In the genomic region with DNA sequence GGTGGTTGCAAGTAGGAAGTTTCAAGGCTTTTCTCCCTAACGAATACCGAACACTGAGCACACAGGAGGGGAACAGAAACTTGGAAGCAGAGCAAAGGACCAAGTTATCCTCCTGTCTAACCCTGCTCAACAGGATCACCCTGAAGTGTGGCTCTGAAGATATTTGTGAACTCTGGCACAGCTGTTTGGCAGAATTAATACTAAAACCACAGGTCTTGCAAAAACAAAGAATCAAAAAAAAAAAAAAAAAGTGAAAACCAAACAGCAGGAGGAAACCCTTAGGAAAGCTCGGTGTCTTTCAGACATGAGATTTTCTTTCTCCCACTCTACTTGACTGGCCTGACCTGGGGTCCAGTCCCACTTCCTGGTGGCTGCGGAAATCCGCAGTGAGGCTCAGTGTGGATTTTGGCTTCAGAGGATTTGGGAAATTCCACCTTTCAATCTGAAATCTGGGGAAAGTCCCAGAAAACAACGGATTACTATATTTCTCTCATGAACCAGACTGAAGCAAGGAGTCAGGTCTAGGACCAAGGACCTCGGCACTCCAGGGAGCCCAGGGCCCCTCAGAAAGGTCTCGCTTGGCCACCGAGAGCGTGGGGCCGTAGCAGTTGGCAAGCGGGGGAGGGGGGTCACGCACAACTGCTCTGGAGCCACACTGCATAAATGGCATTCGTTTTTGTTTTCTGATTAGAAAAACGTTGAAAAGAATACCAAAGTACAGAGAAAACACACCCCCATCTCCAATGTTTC, we compare ENCODE assay signal across 1 cellular context.
TF ChIP-seq lines count a peak whose summit lies in the region.

No MANE protein-coding gene starts in this region.

TF ChIP-seq in GM12878, 131 proteins besides CTCF, POLR2A, EP300 and RAD21 (continues in another document):
- no peak for TF ChIP-seq ZNF217 (IDR thresholded peaks at IDR 0.05)
- TF ChIP-seq FOS (IDR thresholded peaks at IDR 0.05; ENCODE audit: borderline replicate concordance, extremely low read depth, insufficient read length): no peak
- TF ChIP-seq, protein P1, sequence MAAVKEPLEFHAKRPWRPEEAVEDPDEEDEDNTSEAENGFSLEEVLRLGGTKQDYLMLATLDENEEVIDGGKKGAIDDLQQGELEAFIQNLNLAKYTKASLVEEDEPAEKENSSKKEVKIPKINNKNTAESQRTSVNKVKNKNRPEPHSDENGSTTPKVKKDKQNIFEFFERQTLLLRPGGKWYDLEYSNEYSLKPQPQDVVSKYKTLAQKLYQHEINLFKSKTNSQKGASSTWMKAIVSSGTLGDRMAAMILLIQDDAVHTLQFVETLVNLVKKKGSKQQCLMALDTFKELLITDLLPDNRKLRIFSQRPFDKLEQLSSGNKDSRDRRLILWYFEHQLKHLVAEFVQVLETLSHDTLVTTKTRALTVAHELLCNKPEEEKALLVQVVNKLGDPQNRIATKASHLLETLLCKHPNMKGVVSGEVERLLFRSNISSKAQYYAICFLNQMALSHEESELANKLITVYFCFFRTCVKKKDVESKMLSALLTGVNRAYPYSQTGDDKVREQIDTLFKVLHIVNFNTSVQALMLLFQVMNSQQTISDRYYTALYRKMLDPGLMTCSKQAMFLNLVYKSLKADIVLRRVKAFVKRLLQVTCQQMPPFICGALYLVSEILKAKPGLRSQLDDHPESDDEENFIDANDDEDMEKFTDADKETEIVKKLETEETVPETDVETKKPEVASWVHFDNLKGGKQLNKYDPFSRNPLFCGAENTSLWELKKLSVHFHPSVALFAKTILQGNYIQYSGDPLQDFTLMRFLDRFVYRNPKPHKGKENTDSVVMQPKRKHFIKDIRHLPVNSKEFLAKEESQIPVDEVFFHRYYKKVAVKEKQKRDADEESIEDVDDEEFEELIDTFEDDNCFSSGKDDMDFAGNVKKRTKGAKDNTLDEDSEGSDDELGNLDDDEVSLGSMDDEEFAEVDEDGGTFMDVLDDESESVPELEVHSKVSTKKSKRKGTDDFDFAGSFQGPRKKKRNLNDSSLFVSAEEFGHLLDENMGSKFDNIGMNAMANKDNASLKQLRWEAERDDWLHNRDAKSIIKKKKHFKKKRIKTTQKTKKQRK (IDR thresholded peaks at IDR 0.05; ENCODE audit: low read depth, low read length): no peak
- TF ChIP-seq, protein P2, sequence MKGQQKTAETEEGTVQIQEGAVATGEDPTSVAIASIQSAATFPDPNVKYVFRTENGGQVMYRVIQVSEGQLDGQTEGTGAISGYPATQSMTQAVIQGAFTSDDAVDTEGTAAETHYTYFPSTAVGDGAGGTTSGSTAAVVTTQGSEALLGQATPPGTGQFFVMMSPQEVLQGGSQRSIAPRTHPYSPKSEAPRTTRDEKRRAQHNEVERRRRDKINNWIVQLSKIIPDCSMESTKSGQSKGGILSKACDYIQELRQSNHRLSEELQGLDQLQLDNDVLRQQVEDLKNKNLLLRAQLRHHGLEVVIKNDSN (IDR thresholded peaks at IDR 0.05; ENCODE audit: borderline replicate concordance, extremely low read length, insufficient read depth, low read depth, low read length): no peak
- TF ChIP-seq, protein P3, sequence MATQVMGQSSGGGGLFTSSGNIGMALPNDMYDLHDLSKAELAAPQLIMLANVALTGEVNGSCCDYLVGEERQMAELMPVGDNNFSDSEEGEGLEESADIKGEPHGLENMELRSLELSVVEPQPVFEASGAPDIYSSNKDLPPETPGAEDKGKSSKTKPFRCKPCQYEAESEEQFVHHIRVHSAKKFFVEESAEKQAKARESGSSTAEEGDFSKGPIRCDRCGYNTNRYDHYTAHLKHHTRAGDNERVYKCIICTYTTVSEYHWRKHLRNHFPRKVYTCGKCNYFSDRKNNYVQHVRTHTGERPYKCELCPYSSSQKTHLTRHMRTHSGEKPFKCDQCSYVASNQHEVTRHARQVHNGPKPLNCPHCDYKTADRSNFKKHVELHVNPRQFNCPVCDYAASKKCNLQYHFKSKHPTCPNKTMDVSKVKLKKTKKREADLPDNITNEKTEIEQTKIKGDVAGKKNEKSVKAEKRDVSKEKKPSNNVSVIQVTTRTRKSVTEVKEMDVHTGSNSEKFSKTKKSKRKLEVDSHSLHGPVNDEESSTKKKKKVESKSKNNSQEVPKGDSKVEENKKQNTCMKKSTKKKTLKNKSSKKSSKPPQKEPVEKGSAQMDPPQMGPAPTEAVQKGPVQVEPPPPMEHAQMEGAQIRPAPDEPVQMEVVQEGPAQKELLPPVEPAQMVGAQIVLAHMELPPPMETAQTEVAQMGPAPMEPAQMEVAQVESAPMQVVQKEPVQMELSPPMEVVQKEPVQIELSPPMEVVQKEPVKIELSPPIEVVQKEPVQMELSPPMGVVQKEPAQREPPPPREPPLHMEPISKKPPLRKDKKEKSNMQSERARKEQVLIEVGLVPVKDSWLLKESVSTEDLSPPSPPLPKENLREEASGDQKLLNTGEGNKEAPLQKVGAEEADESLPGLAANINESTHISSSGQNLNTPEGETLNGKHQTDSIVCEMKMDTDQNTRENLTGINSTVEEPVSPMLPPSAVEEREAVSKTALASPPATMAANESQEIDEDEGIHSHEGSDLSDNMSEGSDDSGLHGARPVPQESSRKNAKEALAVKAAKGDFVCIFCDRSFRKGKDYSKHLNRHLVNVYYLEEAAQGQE (IDR thresholded peaks at IDR 0.05; ENCODE audit: low read depth, low read length): 0 out of 2 replicates have a peak, but pooled peaks have one; percentile 33
- TF ChIP-seq RAD51 (IDR thresholded peaks at IDR 0.05): no peak
- no peak for TF ChIP-seq BRCA1 (IDR thresholded peaks at IDR 0.05; ENCODE audit: low read depth, low read length)
- peak; percentile 89 for TF ChIP-seq EED (IDR thresholded peaks at IDR 0.05; ENCODE audit: low read depth)
- peak; percentile 59; the same call in 1 of the 3 replicates for TF ChIP-seq POU2F2 (IDR thresholded peaks at IDR 0.05; ENCODE audit: borderline replicate concordance, low read depth, low read length)
- TF ChIP-seq ATF7 (IDR thresholded peaks at IDR 0.05; ENCODE audit: low read depth): no peak
- peak; percentile 52; the same call in 1 of the 2 replicates for TF ChIP-seq SPI1 (IDR thresholded peaks at IDR 0.05; ENCODE audit: borderline replicate concordance, insufficient read depth, low read depth, low read length)
- no peak for TF ChIP-seq ZNF622 (IDR thresholded peaks at IDR 0.05)
- TF ChIP-seq, protein P4, sequence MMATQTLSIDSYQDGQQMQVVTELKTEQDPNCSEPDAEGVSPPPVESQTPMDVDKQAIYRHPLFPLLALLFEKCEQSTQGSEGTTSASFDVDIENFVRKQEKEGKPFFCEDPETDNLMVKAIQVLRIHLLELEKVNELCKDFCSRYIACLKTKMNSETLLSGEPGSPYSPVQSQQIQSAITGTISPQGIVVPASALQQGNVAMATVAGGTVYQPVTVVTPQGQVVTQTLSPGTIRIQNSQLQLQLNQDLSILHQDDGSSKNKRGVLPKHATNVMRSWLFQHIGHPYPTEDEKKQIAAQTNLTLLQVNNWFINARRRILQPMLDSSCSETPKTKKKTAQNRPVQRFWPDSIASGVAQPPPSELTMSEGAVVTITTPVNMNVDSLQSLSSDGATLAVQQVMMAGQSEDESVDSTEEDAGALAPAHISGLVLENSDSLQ (IDR thresholded peaks at IDR 0.05): no peak
- peak; percentile 56 to 67 for TF ChIP-seq IKZF2 (IDR thresholded peaks at IDR 0.05)
- TF ChIP-seq ZNF24 (IDR thresholded peaks at IDR 0.05): no peak
- TF ChIP-seq, protein P5, sequence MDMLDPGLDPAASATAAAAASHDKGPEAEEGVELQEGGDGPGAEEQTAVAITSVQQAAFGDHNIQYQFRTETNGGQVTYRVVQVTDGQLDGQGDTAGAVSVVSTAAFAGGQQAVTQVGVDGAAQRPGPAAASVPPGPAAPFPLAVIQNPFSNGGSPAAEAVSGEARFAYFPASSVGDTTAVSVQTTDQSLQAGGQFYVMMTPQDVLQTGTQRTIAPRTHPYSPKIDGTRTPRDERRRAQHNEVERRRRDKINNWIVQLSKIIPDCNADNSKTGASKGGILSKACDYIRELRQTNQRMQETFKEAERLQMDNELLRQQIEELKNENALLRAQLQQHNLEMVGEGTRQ (IDR thresholded peaks at IDR 0.05; ENCODE audit: borderline replicate concordance, low read depth, low read length): no peak
- TF ChIP-seq, protein P6, sequence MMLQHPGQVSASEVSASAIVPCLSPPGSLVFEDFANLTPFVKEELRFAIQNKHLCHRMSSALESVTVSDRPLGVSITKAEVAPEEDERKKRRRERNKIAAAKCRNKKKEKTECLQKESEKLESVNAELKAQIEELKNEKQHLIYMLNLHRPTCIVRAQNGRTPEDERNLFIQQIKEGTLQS (IDR thresholded peaks at IDR 0.05; ENCODE audit: borderline replicate concordance, extremely low read depth, low read depth, low read length): no peak
- no peak for TF ChIP-seq CREM (IDR thresholded peaks at IDR 0.05; ENCODE audit: low read depth)
- TF ChIP-seq, protein P7, sequence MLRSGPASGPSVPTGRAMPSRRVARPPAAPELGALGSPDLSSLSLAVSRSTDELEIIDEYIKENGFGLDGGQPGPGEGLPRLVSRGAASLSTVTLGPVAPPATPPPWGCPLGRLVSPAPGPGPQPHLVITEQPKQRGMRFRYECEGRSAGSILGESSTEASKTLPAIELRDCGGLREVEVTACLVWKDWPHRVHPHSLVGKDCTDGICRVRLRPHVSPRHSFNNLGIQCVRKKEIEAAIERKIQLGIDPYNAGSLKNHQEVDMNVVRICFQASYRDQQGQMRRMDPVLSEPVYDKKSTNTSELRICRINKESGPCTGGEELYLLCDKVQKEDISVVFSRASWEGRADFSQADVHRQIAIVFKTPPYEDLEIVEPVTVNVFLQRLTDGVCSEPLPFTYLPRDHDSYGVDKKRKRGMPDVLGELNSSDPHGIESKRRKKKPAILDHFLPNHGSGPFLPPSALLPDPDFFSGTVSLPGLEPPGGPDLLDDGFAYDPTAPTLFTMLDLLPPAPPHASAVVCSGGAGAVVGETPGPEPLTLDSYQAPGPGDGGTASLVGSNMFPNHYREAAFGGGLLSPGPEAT (IDR thresholded peaks at IDR 0.05; ENCODE audit: low read depth): 0 out of 2 replicates have a peak, but pooled peaks have one; percentile 28
- TF ChIP-seq DPF2 (IDR thresholded peaks at IDR 0.05): peak; percentile 11; the same call in 1 of the 2 replicates
- TF ChIP-seq ETV6 (conservative IDR thresholded peaks at IDR 0.05 in 1 of 2, IDR thresholded peaks at IDR 0.05 in 1 of 2; ENCODE audit: borderline replicate concordance in 1 of 2, low read depth in 1 of 2): peak in 1 of 2 experiments; percentile 57; a peak in 1 of 4 replicates
- TF ChIP-seq STAT1 (conservative IDR thresholded peaks at IDR 0.05): no peak
- TF ChIP-seq GATAD2B (conservative IDR thresholded peaks at IDR 0.05; ENCODE audit: low read depth): peak; percentile 33; the same call in 1 of the 2 replicates
- TF ChIP-seq YY1 (IDR thresholded peaks at IDR 0.05; ENCODE audit: low read depth, low read length): peak; percentile 46; the same call in 1 of the 2 replicates
- TF ChIP-seq MYB (IDR thresholded peaks at IDR 0.05; ENCODE audit: borderline replicate concordance, low read depth, low read length): no peak
- no peak for TF ChIP-seq PML (IDR thresholded peaks at IDR 0.05; ENCODE audit: low read length)
- TF ChIP-seq EGR1 (IDR thresholded peaks at IDR 0.05; ENCODE audit: borderline replicate concordance in 1 of 2, low read depth in 2 of 2, low read length in 2 of 2): 0 out of 3 replicates have a peak, but pooled peaks of 1 of the 2 experiments have one; percentile 36
- peak; percentile 53; the same call in 1 of the 2 replicates for TF ChIP-seq MXI1 (IDR thresholded peaks at IDR 0.05; ENCODE audit: low read depth, low read length)
- TF ChIP-seq SMAD5 (IDR thresholded peaks at IDR 0.05; ENCODE audit: low read depth): peak; percentile 88
- TF ChIP-seq, protein P8, sequence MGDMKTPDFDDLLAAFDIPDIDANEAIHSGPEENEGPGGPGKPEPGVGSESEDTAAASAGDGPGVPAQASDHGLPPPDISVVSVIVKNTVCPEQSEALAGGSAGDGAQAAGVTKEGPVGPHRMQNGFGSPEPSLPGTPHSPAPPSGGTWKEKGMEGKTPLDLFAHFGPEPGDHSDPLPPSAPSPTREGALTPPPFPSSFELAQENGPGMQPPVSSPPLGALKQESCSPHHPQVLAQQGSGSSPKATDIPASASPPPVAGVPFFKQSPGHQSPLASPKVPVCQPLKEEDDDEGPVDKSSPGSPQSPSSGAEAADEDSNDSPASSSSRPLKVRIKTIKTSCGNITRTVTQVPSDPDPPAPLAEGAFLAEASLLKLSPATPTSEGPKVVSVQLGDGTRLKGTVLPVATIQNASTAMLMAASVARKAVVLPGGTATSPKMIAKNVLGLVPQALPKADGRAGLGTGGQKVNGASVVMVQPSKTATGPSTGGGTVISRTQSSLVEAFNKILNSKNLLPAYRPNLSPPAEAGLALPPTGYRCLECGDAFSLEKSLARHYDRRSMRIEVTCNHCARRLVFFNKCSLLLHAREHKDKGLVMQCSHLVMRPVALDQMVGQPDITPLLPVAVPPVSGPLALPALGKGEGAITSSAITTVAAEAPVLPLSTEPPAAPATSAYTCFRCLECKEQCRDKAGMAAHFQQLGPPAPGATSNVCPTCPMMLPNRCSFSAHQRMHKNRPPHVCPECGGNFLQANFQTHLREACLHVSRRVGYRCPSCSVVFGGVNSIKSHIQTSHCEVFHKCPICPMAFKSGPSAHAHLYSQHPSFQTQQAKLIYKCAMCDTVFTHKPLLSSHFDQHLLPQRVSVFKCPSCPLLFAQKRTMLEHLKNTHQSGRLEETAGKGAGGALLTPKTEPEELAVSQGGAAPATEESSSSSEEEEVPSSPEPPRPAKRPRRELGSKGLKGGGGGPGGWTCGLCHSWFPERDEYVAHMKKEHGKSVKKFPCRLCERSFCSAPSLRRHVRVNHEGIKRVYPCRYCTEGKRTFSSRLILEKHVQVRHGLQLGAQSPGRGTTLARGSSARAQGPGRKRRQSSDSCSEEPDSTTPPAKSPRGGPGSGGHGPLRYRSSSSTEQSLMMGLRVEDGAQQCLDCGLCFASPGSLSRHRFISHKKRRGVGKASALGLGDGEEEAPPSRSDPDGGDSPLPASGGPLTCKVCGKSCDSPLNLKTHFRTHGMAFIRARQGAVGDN (IDR thresholded peaks at IDR 0.05): 0 out of 2 replicates have a peak, but pooled peaks have one; percentile 18
- no peak for TF ChIP-seq KAT2A (conservative IDR thresholded peaks at IDR 0.05; ENCODE audit: control insufficient read depth, low read depth, low read length)
- TF ChIP-seq, protein P9, sequence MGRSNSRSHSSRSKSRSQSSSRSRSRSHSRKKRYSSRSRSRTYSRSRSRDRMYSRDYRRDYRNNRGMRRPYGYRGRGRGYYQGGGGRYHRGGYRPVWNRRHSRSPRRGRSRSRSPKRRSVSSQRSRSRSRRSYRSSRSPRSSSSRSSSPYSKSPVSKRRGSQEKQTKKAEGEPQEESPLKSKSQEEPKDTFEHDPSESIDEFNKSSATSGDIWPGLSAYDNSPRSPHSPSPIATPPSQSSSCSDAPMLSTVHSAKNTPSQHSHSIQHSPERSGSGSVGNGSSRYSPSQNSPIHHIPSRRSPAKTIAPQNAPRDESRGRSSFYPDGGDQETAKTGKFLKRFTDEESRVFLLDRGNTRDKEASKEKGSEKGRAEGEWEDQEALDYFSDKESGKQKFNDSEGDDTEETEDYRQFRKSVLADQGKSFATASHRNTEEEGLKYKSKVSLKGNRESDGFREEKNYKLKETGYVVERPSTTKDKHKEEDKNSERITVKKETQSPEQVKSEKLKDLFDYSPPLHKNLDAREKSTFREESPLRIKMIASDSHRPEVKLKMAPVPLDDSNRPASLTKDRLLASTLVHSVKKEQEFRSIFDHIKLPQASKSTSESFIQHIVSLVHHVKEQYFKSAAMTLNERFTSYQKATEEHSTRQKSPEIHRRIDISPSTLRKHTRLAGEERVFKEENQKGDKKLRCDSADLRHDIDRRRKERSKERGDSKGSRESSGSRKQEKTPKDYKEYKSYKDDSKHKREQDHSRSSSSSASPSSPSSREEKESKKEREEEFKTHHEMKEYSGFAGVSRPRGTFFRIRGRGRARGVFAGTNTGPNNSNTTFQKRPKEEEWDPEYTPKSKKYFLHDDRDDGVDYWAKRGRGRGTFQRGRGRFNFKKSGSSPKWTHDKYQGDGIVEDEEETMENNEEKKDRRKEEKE (IDR thresholded peaks at IDR 0.05): no peak
- 0 out of 2 replicates have a peak, but pooled peaks have one; percentile 57 for TF ChIP-seq ZNF207 (IDR thresholded peaks at IDR 0.05; ENCODE audit: borderline replicate concordance)
- no peak for TF ChIP-seq JUND (IDR thresholded peaks at IDR 0.05; ENCODE audit: low read depth, low read length)
- TF ChIP-seq CHD2 (IDR thresholded peaks at IDR 0.05; ENCODE audit: borderline replicate concordance, low read depth, low read length): 0 out of 2 replicates have a peak, but pooled peaks have one; percentile 3
